Comparison of ENCODE assay signal across 13 cellular contexts in genomic region chr3:152287898-152288576, GRCh38. TPM values are rescaled to one million over a fixed set of nuclear protein-coding genes. Genes with fewer than 3 reads are reported as not detected.
DNase-seq lines count a peak whose midpoint lies in the region; ATAC-seq and TF ChIP-seq lines count a peak whose summit lies in the region.
"Had no signal": no experiment of that assay in that cellular context is flagged by ENCODE, and none has a peak within 500 bp of the region (broad histone marks: within the 10 kb centered on the region; RNA-seq: fewer than 3 reads in every experiment).

No MANE protein-coding gene starts in this region.

- no peak for TF ChIP-seq CTCF in CD14-positive monocyte (IDR thresholded peaks at IDR 0.05)
- TF ChIP-seq CTCF in HEK293 (tag by site-specific recombination; IDR thresholded peaks at IDR 0.05): no peak

- no peak overlapping the region for H3K27ac ChIP-seq in HEK293 (ENCODE audit: extremely low read depth, low read depth, low read length)
- H3K27ac ChIP-seq: BLaER1 treated with 17β-estradiol and CSF1 and Interleukin-3, amounts not matched to agents 10 nM and 100 nM; SJSA1 had no signal

- intact Hi-C loops in CD14-positive monocyte (cut with micrococcal nuclease): no loop called here

- CTCF ChIA-PET in HEK293 (lab: Yijun Ruan, JAX): no interaction called here

- H3K4me1 ChIP-seq in HEK293 (ENCODE audit: control insufficient read depth, insufficient read depth, low read length): no peaks in the 10 kb centered on the region

- no peaks in the 10 kb centered on the region for H3K9me3 ChIP-seq in HEK293 (ENCODE audit: control insufficient read depth, insufficient read depth, low read depth, low read length)
- H3K9me3 ChIP-seq: SJSA1 had no signal

- POLR2A ChIA-PET in HEK293 (lab: Yijun Ruan, JAX): no interaction called here
- POLR2A ChIA-PET in activated naive CD8-positive, alpha-beta T cell treated with anti-CD3 and anti-CD28 coated beads, Interleukin-2, amount 10 ng/mL, durations not matched to agents 7 days and 5 days (lab: Charles Lee): no interaction called here

- H3K36me3 Mint-ChIP-seq in CD14-positive monocyte (peaks cover 0 to 2% of the 10 kb centered on the region in 2 donors), naive B cell (no peaks in the 10 kb centered on the region)
- H3K36me3 Mint-ChIP-seq in activated naive CD8-positive, alpha-beta T cell treated with anti-CD3 and anti-CD28 coated beads, Interleukin-2, amount 10 ng/mL, durations not matched to agents 7 days and 5 days: peaks cover 14% of the 10 kb centered on the region

- no peak overlapping the region for H3K4me3 ChIP-seq in HEK293 (ENCODE audit: low read depth, low read length)
- H3K4me3 ChIP-seq: BLaER1 treated with 17β-estradiol and CSF1 and Interleukin-3, amounts not matched to agents 10 nM and 100 nM; SJSA1 had no signal

- H3K27ac Mint-ChIP-seq in CD14-positive monocyte (peak overlapping the region in 5 of 7 donors; percentile 5 to 65 (median 38)), naive B cell (peak overlapping the region in 5 of 6 donors; percentile 4 to 73 (median 64))
- no peak overlapping the region for H3K27ac Mint-ChIP-seq in activated naive CD8-positive, alpha-beta T cell treated with anti-CD3 and anti-CD28 coated beads, Interleukin-2, amount 10 ng/mL, durations not matched to agents 7 days and 5 days

- H3K27me3 Mint-ChIP-seq in CD14-positive monocyte (ENCODE audit: low read depth in 3 of 3) (no peaks in the 10 kb centered on the region), naive B cell (no peaks in the 10 kb centered on the region)
- no peaks in the 10 kb centered on the region for H3K27me3 Mint-ChIP-seq in activated naive CD8-positive, alpha-beta T cell treated with anti-CD3 and anti-CD28 coated beads, Interleukin-2, amount 10 ng/mL, durations not matched to agents 7 days and 5 days

- H3K4me1 Mint-ChIP-seq in CD14-positive monocyte (peaks cover 70% of the 10 kb centered on the region), naive B cell (peaks cover 44 to 81% (median 62%) of the 10 kb centered on the region in 3 donors)
- peaks cover 64% of the 10 kb centered on the region for H3K4me1 Mint-ChIP-seq in activated naive CD8-positive, alpha-beta T cell treated with anti-CD3 and anti-CD28 coated beads, Interleukin-2, amount 10 ng/mL, durations not matched to agents 7 days and 5 days

- H3K36me3 ChIP-seq in HEK293 (ENCODE audit: control insufficient read depth in 2 of 2, insufficient read depth in 1 of 2, low read length in 2 of 2): no peaks in the 10 kb centered on the region

- DNase-seq in CD14-positive monocyte (ENCODE audit: low spot score) (no peak), naive B cell (no peak), DMS153 treated with DMSO at 0.1 percent for 48 hours (lab: John Stamatoyannopoulos, UW; ENCODE audit: unreplicated experiment) (no peak)
- no peak for DNase-seq in activated naive CD8-positive, alpha-beta T cell treated with anti-CD3 and anti-CD28 coated beads, Interleukin-2, amount 10 ng/mL, durations not matched to agents 7 days and 5 days
- DNase-seq in central memory CD4-positive, alpha-beta T cell: no peak
- DNase-seq: activated CD4-positive, alpha-beta T cell treated with anti-CD3 and anti-CD28 coated beads for 48 hours; NCI-H510A; nucleus accumbens had no signal

- no peak for ATAC-seq in activated naive CD8-positive, alpha-beta T cell treated with anti-CD3 and anti-CD28 coated beads, Interleukin-2, amount 10 ng/mL, durations not matched to agents 7 days and 5 days (ENCODE audit: low read depth)
- ATAC-seq in naive B cell (ENCODE audit: low read depth in 2 of 2) (no peak), GM18909 (IDR thresholded peaks at IDR 0.05; ENCODE audit: poor library complexity, unreplicated experiment) (no peak), GM19397 (IDR thresholded peaks at IDR 0.05; ENCODE audit: unreplicated experiment) (no peak)

- H3K9me3 Mint-ChIP-seq in CD14-positive monocyte (no peaks in the 10 kb centered on the region), naive B cell (no peaks in the 10 kb centered on the region)
- no peaks in the 10 kb centered on the region for H3K9me3 Mint-ChIP-seq in activated naive CD8-positive, alpha-beta T cell treated with anti-CD3 and anti-CD28 coated beads, Interleukin-2, amount 10 ng/mL, durations not matched to agents 7 days and 5 days

- H3K4me3 Mint-ChIP-seq in CD14-positive monocyte (no peak overlapping the region), naive B cell (peak overlapping the region in 7 of 8 donors; percentile 8 to 66 (median 30))
- peak overlapping the region; percentile 14 for H3K4me3 Mint-ChIP-seq in activated naive CD8-positive, alpha-beta T cell treated with anti-CD3 and anti-CD28 coated beads, Interleukin-2, amount 10 ng/mL, durations not matched to agents 7 days and 5 days

TF ChIP-seq in HEK293, 187 proteins besides CTCF, POLR2A, EP300 and RAD21:
- TF ChIP-seq ZNF121 (tag by site-specific recombination; IDR thresholded peaks at IDR 0.05) (no peak), ZNF274 (IDR thresholded peaks at IDR 0.05; ENCODE audit: low read length) (no peak), ZNF274 (tag by site-specific recombination; IDR thresholded peaks at IDR 0.05; ENCODE audit: borderline replicate concordance) (no peak), INSM2 (tag by site-specific recombination; IDR thresholded peaks at IDR 0.05) (no peak), ZNF140 (tag by site-specific recombination; IDR thresholded peaks at IDR 0.05) (no peak), ZIC2 (tag by site-specific recombination; IDR thresholded peaks at IDR 0.05) (no peak), MYNN (tag by site-specific recombination; IDR thresholded peaks at IDR 0.05; ENCODE audit: borderline replicate concordance) (peak; percentile 60; the same call in 1 of the 2 replicates)
TF ChIP-seq in HEK293: peak in this region for 1.

RNA-seq across cellular contexts. Expression of gene MBNL1, which starts 19.3 kb away (rescaled TPM):
- polyA plus RNA-seq in CD14-positive monocyte (100 to 1,000 TPM; 191 to 204 TPM), naive B cell (ENCODE audit: low read depth in 6 of 6) (100 to 1,000 TPM; 188 to 346 (median 260) TPM)
- total RNA-seq in activated naive CD8-positive, alpha-beta T cell treated with anti-CD3 and anti-CD28 coated beads, Interleukin-2, amount 10 ng/mL, durations not matched to agents 7 days and 5 days: 100 to 1,000 TPM; 446 to 447 TPM

Comparison
In these comparisons a context has a peak if more than half of its experiments do, and no peak if none do; other contexts are left out.
1. H3K4me3 Mint-ChIP-seq: peak in activated naive CD8-positive, alpha-beta T cell treated with anti-CD3 and anti-CD28 coated beads, Interleukin-2, amount 10 ng/mL, durations not matched to agents 7 days and 5 days (single experiment) and naive B cell (7 of 8); none in CD14-positive monocyte (0 of 2).